ENCODE assay signal across 15 cellular contexts in genomic region chr5:76801159-76801802, GRCh38. TPM values are rescaled to one million over a fixed set of nuclear protein-coding genes. Genes with fewer than 3 reads are reported as not detected.
DNase-seq lines count a peak whose midpoint lies in the region; ATAC-seq, FAIRE-seq and TF ChIP-seq lines count a peak whose summit lies in the region.
"Had no signal": no experiment of that assay in that cellular context is flagged by ENCODE, and none has a peak within 500 bp of the region (broad histone marks: within the 10 kb centered on the region; RNA-seq: fewer than 3 reads in every experiment).

No MANE protein-coding gene starts in this region.

- H3K27ac Mint-ChIP-seq in WTC11 = peak overlapping the region; percentile 12; the same call in 1 of the 2 replicates

- H3K4me2 ChIP-seq in GM23248 (ENCODE audit: unreplicated experiment) = peak overlapping the region; percentile 10
- H3K4me2 ChIP-seq: KMS-11 had no signal

- H3K27me3 ChIP-seq in GM23248 (replicated peaks; ENCODE audit: insufficient read depth) = no peaks in the 10 kb centered on the region
- H3K27me3 ChIP-seq: spleen, transverse colon had no signal

- no peak for ATAC-seq in WTC11
- ATAC-seq in sciatic nerve = peak; percentile 28
- ATAC-seq: esophagus mucosa had no signal

- no peak overlapping the region for H3K4me3 Mint-ChIP-seq in WTC11
- H3K4me3 Mint-ChIP-seq: nephron progenitor cell had no signal

- H3F3A ChIP-seq in GM23248 (ENCODE audit: insufficient read depth) = peaks cover 21% of the 10 kb centered on the region

- WGBS in GM23248 (ENCODE audit: low coverage in 1 of 2, low lambda C conversion rate in 2 of 2, missing lambda C conversion rate in 2 of 2), 2 experiments = 28 to 33% methylated on average over 4 of the region's 4 CpGs

- no peaks in the 10 kb centered on the region for H3K79me2 ChIP-seq in GM23248 (ENCODE audit: insufficient read depth)

- H3K27ac ChIP-seq in GM23248 (peak overlapping the region; percentile 39), kidney (ENCODE audit: low read depth in 2 of 2, low read length in 2 of 2) (no peak overlapping the region)
- H3K27ac ChIP-seq: KMS-11, spleen, transverse colon had no signal

- H3K9ac ChIP-seq in GM23248 (no peak overlapping the region), kidney (ENCODE audit: low read length in 2 of 2) (no peak overlapping the region)
- H3K9ac ChIP-seq: KMS-11 had no signal

- CTCF ChIA-PET in WTC11 (lab: Charles Lee) = no interaction called here

- H3K27me3 Mint-ChIP-seq in WTC11 (ENCODE audit: low read depth) = no peaks in the 10 kb centered on the region

- no peaks in the 10 kb centered on the region for H4K20me1 ChIP-seq in GM23248 (ENCODE audit: insufficient read depth)

- H3K36me3 ChIP-seq in GM23248 (ENCODE audit: low read depth) (no peaks in the 10 kb centered on the region), kidney (ENCODE audit: control insufficient read depth in 1 of 2, insufficient read depth in 2 of 2, low read length in 2 of 2) (no peaks in the 10 kb centered on the region)
- H3K36me3 ChIP-seq: spleen, transverse colon had no signal

- TF ChIP-seq CTCF in WTC11 (IDR thresholded peaks at IDR 0.05) = no peak
- no peak for TF ChIP-seq CTCF in fibroblast of villous mesenchyme (IDR thresholded peaks at IDR 0.05; ENCODE audit: insufficient read depth, low read depth, low read length)
- TF ChIP-seq CTCF in kidney (IDR thresholded peaks at IDR 0.05; ENCODE audit: borderline replicate concordance, extremely low read depth, insufficient read depth) = no peak

- peaks cover 36% of the 10 kb centered on the region for H3K4me1 Mint-ChIP-seq in WTC11

- in situ Hi-C loops in GM23248 (cut with MboI) = no loop called here

- no peaks in the 10 kb centered on the region for H3K9me2 ChIP-seq in GM23248 (ENCODE audit: insufficient read depth)

- POLR2A ChIA-PET in WTC11 (lab: Charles Lee) = no interaction called here

- intact Hi-C loops in sciatic nerve (cut with DNase I) = no loop called here
- intact Hi-C loops in kidney (cut with DNase I) = no loop called here

- DNase-seq in GM23248 (peak; percentile 88), WTC11 (ENCODE audit: low spot score) (no peak), fibroblast of villous mesenchyme (ENCODE audit: low read depth) (peak; percentile 93), sciatic nerve (ENCODE audit: low spot score) (no peak), kidney (no peak), T-helper 9 cell (no peak), AML-193 (lab: John Stamatoyannopoulos, UW) (no peak)
- no peak for DNase-seq in central memory CD4-positive, alpha-beta T cell
- DNase-seq: kidney glomerular epithelial cell, NCI-H2107, nephron progenitor cell, spleen, transverse colon had no signal

- H3K4me1 ChIP-seq in GM23248 (ENCODE audit: insufficient read depth) (peaks cover 19% of the 10 kb centered on the region), kidney (ENCODE audit: control insufficient read depth in 1 of 2, insufficient read depth in 1 of 2, low read depth in 1 of 2, low read length in 2 of 2) (no peaks in the 10 kb centered on the region)
- H3K4me1 ChIP-seq: transverse colon had no signal

- no peak overlapping the region for H3K4me3 ChIP-seq in GM23248
- H3K4me3 ChIP-seq in fibroblast of villous mesenchyme (ENCODE audit: low read depth, low read length) = no peak overlapping the region
- H3K4me3 ChIP-seq in kidney (ENCODE audit: low read length in 2 of 2) = no peak overlapping the region
- H3K4me3 ChIP-seq: spleen, transverse colon had no signal

- H2AFZ ChIP-seq in GM23248 = no peak overlapping the region

- peaks cover 4% of the 10 kb centered on the region for H3K9me3 Mint-ChIP-seq in WTC11
- H3K9me3 Mint-ChIP-seq: nephron progenitor cell had no signal

- H3K9me3 ChIP-seq in GM23248 (ENCODE audit: low read depth) (no peaks in the 10 kb centered on the region), kidney (ENCODE audit: control insufficient read depth in 1 of 2, low read length in 2 of 2) (no peaks in the 10 kb centered on the region)
- H3K9me3 ChIP-seq: spleen, transverse colon had no signal

- FAIRE-seq in kidney (lab: Jason Lieb, UNC) = no peak

- no peaks in the 10 kb centered on the region for H3K36me3 Mint-ChIP-seq in WTC11

TF ChIP-seq in WTC11, 78 proteins besides CTCF, POLR2A, EP300 and RAD21 (continues in another document):
- TF ChIP-seq ZBTB43 (CRISPR knock-in tag; IDR thresholded peaks at IDR 0.05) = no peak
- TF ChIP-seq FOXP1 (CRISPR knock-in tag; IDR thresholded peaks at IDR 0.05; ENCODE audit: borderline replicate concordance) = no peak
- TF ChIP-seq NFYB (CRISPR knock-in tag; conservative IDR thresholded peaks at IDR 0.05; ENCODE audit: low read depth) = no peak
- TF ChIP-seq ZNF121 (CRISPR knock-in tag; IDR thresholded peaks at IDR 0.05) = no peak
- TF ChIP-seq ZNF512 (CRISPR knock-in tag; IDR thresholded peaks at IDR 0.05; ENCODE audit: borderline replicate concordance) = no peak
- no peak for TF ChIP-seq FOXK1 (CRISPR knock-in tag; IDR thresholded peaks at IDR 0.05)
- no peak for TF ChIP-seq ZNF532 (CRISPR knock-in tag; IDR thresholded peaks at IDR 0.05; ENCODE audit: borderline replicate concordance)

RNA-seq across cellular contexts. Expression of gene F2RL1, which starts 17.5 kb away (rescaled TPM):
- total RNA-seq in GM23248 (2014; rRNA removed; shearing (Covaris generic)) = 1.4 and 2.7 TPM in 2 replicates
- 1.6 and 3.3 TPM in 2 replicates for polyA plus RNA-seq in GM23248 (2016; fragmentation: Nextera tagmentation; extraction: Ambion mirVana)
- total RNA-seq in WTC11 (2021) = 37.3 to 38.9 TPM (median 37.5 TPM) in 3 replicates
- total RNA-seq in fibroblast of villous mesenchyme = 26.3 and 69.9 TPM in 2 replicates
- 0.76 TPM for total RNA-seq in sciatic nerve
- total RNA-seq in kidney = 51.9 TPM
- polyA plus RNA-seq in kidney (ENCODE audit: insufficient read depth, low read depth, low replicate concordance) = 24.5 TPM

RNA-seq across cellular contexts. Expression of gene S100Z, which starts 48.5 kb away (rescaled TPM):
- total RNA-seq in GM23248 (2014; rRNA removed; shearing (Covaris generic)) = not detected in 2 replicates
- not detected in 2 replicates for polyA plus RNA-seq in GM23248 (2016; fragmentation: Nextera tagmentation; extraction: Ambion mirVana)
- not detected in 3 replicates for total RNA-seq in WTC11 (2021)
- not detected in 2 replicates for total RNA-seq in fibroblast of villous mesenchyme
- total RNA-seq in sciatic nerve = 0.36 TPM
- total RNA-seq in kidney = 1.2 TPM
- polyA plus RNA-seq in kidney (ENCODE audit: insufficient read depth, low read depth, low replicate concordance) = 0.69 TPM

Comparison
In these comparisons a context has a peak if more than half of its experiments do, and no peak if none do; other contexts are left out.
1. DNase-seq: peak in GM23248 (single experiment) and fibroblast of villous mesenchyme (single experiment); none in WTC11 (single experiment), sciatic nerve (single experiment), kidney (single experiment), T-helper 9 cell (single experiment), central memory CD4-positive, alpha-beta T cell (single experiment) and AML-193 (0 of 2).